18 cellular contexts compared by ENCODE assay signal in genomic region chr7:157755741-157756140, GRCh38.
DNase-seq lines count a peak whose midpoint lies in the region; TF ChIP-seq lines count a peak whose summit lies in the region.
"Had no signal": no experiment of that assay in that cellular context is flagged by ENCODE, and none has a peak within 500 bp of the region (broad histone marks: within the 10 kb centered on the region; RNA-seq: fewer than 3 reads in every experiment).

No MANE protein-coding gene starts in this region.

- no peaks in the 10 kb centered on the region for H3K9me3 Mint-ChIP-seq in activated T-cell treated with anti-CD3 and anti-CD28 coated beads, Interleukin-2, amount 50 U/mL, for 24 hours
- H3K9me3 Mint-ChIP-seq: CD4-positive, alpha-beta T cell; CD8-positive, alpha-beta T cell had no signal

- no peaks in the 10 kb centered on the region for H4K20me1 ChIP-seq in osteoblast (ENCODE audit: insufficient read depth, low read length)
- no peaks in the 10 kb centered on the region for H4K20me1 ChIP-seq in SK-N-SH (ENCODE audit: insufficient read depth)

- peaks cover 5% of the 10 kb centered on the region for H3K4me1 Mint-ChIP-seq in activated T-cell treated with anti-CD3 and anti-CD28 coated beads, Interleukin-2, amount 50 U/mL, for 24 hours (ENCODE audit: low read depth)
- H3K4me1 Mint-ChIP-seq: B cell had no signal

- no peaks in the 10 kb centered on the region for H3K9me3 ChIP-seq in osteoblast (ENCODE audit: low read depth, low read length)
- H3K9me3 ChIP-seq in SK-N-SH: peaks cover 6% of the 10 kb centered on the region; the same call in 1 of the 2 replicates
- H3K9me3 ChIP-seq: A549; BLaER1 treated with 17β-estradiol and CSF1 and Interleukin-3, amounts not matched to agents 10 nM and 100 nM; Caco-2 had no signal

- no peak overlapping the region for H3K27ac Mint-ChIP-seq in activated T-cell treated with anti-CD3 and anti-CD28 coated beads, Interleukin-2, amount 50 U/mL, for 24 hours
- H3K27ac Mint-ChIP-seq: B cell; CD4-positive, alpha-beta T cell; CD8-positive, alpha-beta T cell had no signal

- TF ChIP-seq CTCF in osteoblast (IDR thresholded peaks at IDR 0.05; ENCODE audit: extremely low read depth, low read depth, low read length) (no peak), SK-N-SH (IDR thresholded peaks at IDR 0.05) (no peak)

- no peaks in the 10 kb centered on the region for H3F3A ChIP-seq in SK-N-SH (replicated peaks; ENCODE audit: insufficient read depth)

- H3K9ac ChIP-seq in SK-N-SH: no peak overlapping the region
- H3K9ac ChIP-seq: BLaER1 treated with 17β-estradiol and CSF1 and Interleukin-3, amounts not matched to agents 10 nM and 100 nM had no signal

- H3K27me3 ChIP-seq in osteoblast (ENCODE audit: insufficient read depth, low read length) (no peaks in the 10 kb centered on the region), SK-N-SH (ENCODE audit: insufficient read depth) (no peaks in the 10 kb centered on the region)
- H3K27me3 ChIP-seq: BLaER1 treated with 17β-estradiol and CSF1 and Interleukin-3, amounts not matched to agents 10 nM and 100 nM had no signal

- H3K36me3 ChIP-seq in osteoblast (ENCODE audit: insufficient read depth, low read length): no peaks in the 10 kb centered on the region
- H3K36me3 ChIP-seq in SK-N-SH (replicated peaks in 1 of 2; ENCODE audit: control insufficient read depth in 1 of 2, insufficient read depth in 2 of 2, low read length in 1 of 2): no peaks in the 10 kb centered on the region
- H3K36me3 ChIP-seq: BLaER1 treated with 17β-estradiol and CSF1 and Interleukin-3, amounts not matched to agents 10 nM and 100 nM had no signal

- H3K4me2 ChIP-seq in osteoblast (ENCODE audit: insufficient read depth, low read length): no peak overlapping the region
- no peak overlapping the region for H3K4me2 ChIP-seq in SK-N-SH
- H3K4me2 ChIP-seq: A549; BLaER1 treated with 17β-estradiol and CSF1 and Interleukin-3, amounts not matched to agents 10 nM and 100 nM had no signal

- TF ChIP-seq RAD21 in SK-N-SH (IDR thresholded peaks at IDR 0.05; ENCODE audit: low read length): no peak

- no peak overlapping the region for H3K4me3 ChIP-seq in osteoblast (ENCODE audit: insufficient read depth, low read length)
- H3K4me3 ChIP-seq in SK-N-SH (ENCODE audit: low read depth in 2 of 2, low read length in 1 of 2): no peak overlapping the region
- H3K4me3 ChIP-seq: A549; BLaER1 treated with 17β-estradiol and CSF1 and Interleukin-3, amounts not matched to agents 10 nM and 100 nM had no signal

- WGBS in SK-N-SH (ENCODE audit: low lambda C conversion rate): 44% methylated on average over 7 of the region's 7 CpGs

- no peaks in the 10 kb centered on the region for H3K79me2 ChIP-seq in osteoblast (ENCODE audit: insufficient read depth, low read length)
- H3K79me2 ChIP-seq in SK-N-SH (ENCODE audit: insufficient read depth): no peaks in the 10 kb centered on the region

- no peaks in the 10 kb centered on the region for H3K36me3 Mint-ChIP-seq in activated T-cell treated with anti-CD3 and anti-CD28 coated beads, Interleukin-2, amount 50 U/mL, for 24 hours (ENCODE audit: low read depth)
- H3K36me3 Mint-ChIP-seq: CD8-positive, alpha-beta T cell had no signal

- H3K27ac ChIP-seq in osteoblast (ENCODE audit: low read depth, low read length) (no peak overlapping the region), SK-N-SH (ENCODE audit: low read depth in 2 of 2, low read length in 1 of 2) (no peak overlapping the region)
- H3K27ac ChIP-seq: 22Rv1; A549; BLaER1 treated with 17β-estradiol and CSF1 and Interleukin-3, amounts not matched to agents 10 nM and 100 nM; C4-2B had no signal

- H3K4me3 Mint-ChIP-seq in activated T-cell treated with anti-CD3 and anti-CD28 coated beads, Interleukin-2, amount 50 U/mL, for 24 hours: no peak overlapping the region
- H3K4me3 Mint-ChIP-seq: B cell; CD4-positive, alpha-beta T cell; CD8-positive, alpha-beta T cell had no signal

- CTCF ChIA-PET in SK-N-SH (lab: Yijun Ruan, JAX): no interaction called here

- H3K9me2 ChIP-seq in SK-N-SH: no peaks in the 10 kb centered on the region

- TF ChIP-seq EP300 in SK-N-SH (IDR thresholded peaks at IDR 0.05; ENCODE audit: borderline replicate concordance in 1 of 2, low read depth in 1 of 2, low read length in 1 of 2): no peak

- H2AFZ ChIP-seq in osteoblast (ENCODE audit: low read length) (no peak overlapping the region), SK-N-SH (ENCODE audit: low read depth) (no peak overlapping the region)

- peaks cover 7% of the 10 kb centered on the region for H3K27me3 Mint-ChIP-seq in activated T-cell treated with anti-CD3 and anti-CD28 coated beads, Interleukin-2, amount 50 U/mL, for 24 hours
- H3K27me3 Mint-ChIP-seq: B cell had no signal

- peak; percentile 4 for DNase-seq in activated T-cell treated with anti-CD3 and anti-CD28 coated beads, Interleukin-2, amount 50 U/mL, for 1 hour
- no peak for DNase-seq in activated T-cell treated with anti-CD3 and anti-CD28 coated beads, Interleukin-2, amount 50 U/mL, for 24 hours
- DNase-seq in osteoblast (ENCODE audit: insufficient read length, low spot score, missing footprints): peak; percentile 8
- peak; percentile 31 for DNase-seq in superior temporal gyrus (ENCODE audit: extremely low spot score)
- DNase-seq in NCI-H510A (lab: John Stamatoyannopoulos, UW): no peak
- no peak for DNase-seq in SK-N-SH
- DNase-seq: AML-193; Caco-2; Calu3; CD4-positive, alpha-beta T cell; CD8-positive, alpha-beta T cell; DMS79 treated with DMSO at 0.1 percent for 48 hours; GF-D8 had no signal

- H3K4me1 ChIP-seq in osteoblast (ENCODE audit: insufficient read depth, low read length) (no peaks in the 10 kb centered on the region), SK-N-SH (ENCODE audit: control insufficient read depth in 1 of 2, insufficient read depth in 2 of 2, low read depth in 1 of 2, low read length in 1 of 2) (peaks cover 0 to 45% of the 10 kb centered on the region in 2 experiments; a peak in 1 of 4 replicates)
- H3K4me1 ChIP-seq: A549, Caco-2 had no signal

- POLR2A ChIA-PET in SK-N-SH (lab: Yijun Ruan, JAX): interaction anchor here (0.6 kb wide), 1 partner anchor 25 kb away, joined by 3 read pairs; no protein-coding TSS in a partner anchor

TF ChIP-seq in SK-N-SH, 30 proteins besides CTCF, POLR2A, EP300 and RAD21:
- TF ChIP-seq ELF1 (IDR thresholded peaks at IDR 0.05) (no peak), TEAD4 (IDR thresholded peaks at IDR 0.05; ENCODE audit: borderline replicate concordance, insufficient read depth) (no peak), FOXM1 (IDR thresholded peaks at IDR 0.05; ENCODE audit: low read depth) (no peak), PBX3 (IDR thresholded peaks at IDR 0.05) (no peak), TAF1 (IDR thresholded peaks at IDR 0.05; ENCODE audit: borderline replicate concordance, low read depth, low read length) (no peak), REST (IDR thresholded peaks at IDR 0.05; ENCODE audit: low read depth, low read length) (no peak), IRF3 (IDR thresholded peaks at IDR 0.05; ENCODE audit: low read depth, low read length) (no peak)

Comparison
In these comparisons a context has a peak if more than half of its experiments do, and no peak if none do; other contexts are left out.
1. DNase-seq: peak in activated T-cell treated with anti-CD3 and anti-CD28 coated beads, Interleukin-2, amount 50 U/mL, for 1 hour (single experiment), osteoblast (single experiment) and superior temporal gyrus (single experiment); none in activated T-cell treated with anti-CD3 and anti-CD28 coated beads, Interleukin-2, amount 50 U/mL, for 24 hours (single experiment), NCI-H510A (single experiment) and SK-N-SH (single experiment).